Comparison of ENCODE assay signal across 1 cellular context in the genomic region with DNA sequence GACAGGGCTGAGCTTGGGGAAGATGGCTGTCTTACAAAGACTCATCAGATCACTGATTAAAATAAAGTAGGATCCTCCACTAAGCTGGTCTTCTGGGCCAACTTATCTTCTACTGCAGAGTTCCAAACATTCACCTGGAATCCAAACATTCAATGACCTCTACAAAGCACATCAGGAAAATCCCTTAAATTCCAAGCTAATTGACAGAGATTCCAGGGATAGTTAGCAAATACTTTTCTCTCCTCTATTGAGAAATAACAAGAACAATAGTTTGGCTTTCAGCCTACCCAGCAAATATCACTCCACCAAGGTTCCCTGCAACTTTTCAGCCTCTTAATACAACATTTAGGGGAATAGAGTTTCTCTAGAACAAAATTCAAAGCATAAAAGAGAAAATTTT.
TF ChIP-seq lines count a peak whose summit lies in the region.

No MANE protein-coding gene starts in this region.

TF ChIP-seq in WTC11, 78 proteins besides CTCF, POLR2A, EP300 and RAD21 (continued from another document):
- no peak for TF ChIP-seq ZNF425 (CRISPR knock-in tag; conservative IDR thresholded peaks at IDR 0.05)
- TF ChIP-seq CBFB (CRISPR knock-in tag; IDR thresholded peaks at IDR 0.05; ENCODE audit: low read depth) = no peak
- TF ChIP-seq, protein P1, sequence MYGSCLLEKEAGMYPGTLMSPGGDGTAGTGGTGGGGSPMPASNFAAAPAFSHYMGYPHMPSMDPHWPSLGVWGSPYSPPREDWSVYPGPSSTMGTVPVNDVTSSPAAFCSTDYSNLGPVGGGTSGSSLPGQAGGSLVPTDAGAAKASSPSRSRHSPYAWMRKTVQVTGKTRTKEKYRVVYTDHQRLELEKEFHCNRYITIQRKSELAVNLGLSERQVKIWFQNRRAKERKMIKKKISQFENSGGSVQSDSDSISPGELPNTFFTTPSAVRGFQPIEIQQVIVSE (CRISPR knock-in tag; IDR thresholded peaks at IDR 0.05; ENCODE audit: borderline replicate concordance) = no peak
- no peak for TF ChIP-seq E2F1 (CRISPR knock-in tag; IDR thresholded peaks at IDR 0.05)
- TF ChIP-seq MAX (CRISPR knock-in tag; IDR thresholded peaks at IDR 0.05) = no peak
- TF ChIP-seq MYBL2 (CRISPR knock-in tag; IDR thresholded peaks at IDR 0.05) = no peak
- TF ChIP-seq TP53 (CRISPR knock-in tag; IDR thresholded peaks at IDR 0.05) = no peak
- TF ChIP-seq TCF7 (CRISPR knock-in tag; IDR thresholded peaks at IDR 0.05; ENCODE audit: low read depth) = no peak
- TF ChIP-seq E2F5 (CRISPR knock-in tag; IDR thresholded peaks at IDR 0.05) = no peak
- TF ChIP-seq FOXK1 (CRISPR knock-in tag; IDR thresholded peaks at IDR 0.05) = no peak
